1 cellular context compared by ENCODE assay signal in the genomic region with DNA sequence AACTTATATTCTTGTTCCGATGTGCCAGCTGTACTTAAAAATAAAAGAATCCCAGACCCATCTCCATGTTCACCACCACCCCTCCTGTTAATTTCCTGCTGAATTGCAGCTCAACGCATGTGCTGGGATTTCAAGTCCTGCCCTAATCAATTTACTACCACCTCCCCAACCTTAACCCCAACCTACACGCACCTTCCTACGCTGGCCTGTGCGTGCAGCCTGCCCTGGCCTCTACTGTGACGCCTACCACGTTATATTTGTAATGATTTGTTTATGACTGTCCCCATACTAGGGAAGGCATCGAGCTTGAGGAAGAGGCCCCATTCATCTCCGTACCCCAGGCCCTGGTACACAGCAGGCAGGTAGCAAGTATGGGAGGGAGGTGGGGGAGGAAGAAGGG.
TF ChIP-seq lines count a peak whose summit lies in the region.

No MANE protein-coding gene starts in this region.

TF ChIP-seq in K562, 482 proteins besides CTCF, POLR2A, EP300 and RAD21 (continued from another document):
- TF ChIP-seq, protein P1, sequence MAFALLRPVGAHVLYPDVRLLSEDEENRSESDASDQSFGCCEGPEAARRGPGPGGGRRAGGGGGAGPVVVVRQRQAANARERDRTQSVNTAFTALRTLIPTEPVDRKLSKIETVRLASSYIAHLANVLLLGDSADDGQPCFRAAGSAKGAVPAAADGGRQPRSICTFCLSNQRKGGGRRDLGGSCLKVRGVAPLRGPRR (CRISPR knock-in tag; IDR thresholded peaks at IDR 0.05) = no peak
- no peak for TF ChIP-seq KDM5B (IDR thresholded peaks at IDR 0.05; ENCODE audit: insufficient replicate concordance, low read depth, low read length)
- TF ChIP-seq ILF3 (IDR thresholded peaks at IDR 0.05; ENCODE audit: borderline replicate concordance) = no peak
- TF ChIP-seq ETV6 (IDR thresholded peaks at IDR 0.05; ENCODE audit: borderline replicate concordance in 1 of 2, low read depth in 2 of 2, low read length in 1 of 2) = no peak
- TF ChIP-seq ETV6 (CRISPR knock-in tag; IDR thresholded peaks at IDR 0.05; ENCODE audit: borderline replicate concordance) = no peak
- TF ChIP-seq ZNF253 (CRISPR knock-in tag; conservative IDR thresholded peaks at IDR 0.05) = no peak
